8 cellular contexts compared by ENCODE assay signal in genomic region chr19:5690955-5691204, GRCh38. TPM values are rescaled to one million over a fixed set of nuclear protein-coding genes. Genes with fewer than 3 reads are reported as not detected.
DNase-seq lines count a peak whose midpoint lies in the region; ATAC-seq and TF ChIP-seq lines count a peak whose summit lies in the region.

No MANE protein-coding gene starts in this region.

- peak overlapping the region; percentile 77 to 99 (median 96) for H3K4me3 ChIP-seq in BLaER1 treated with 17β-estradiol and CSF1 and Interleukin-3, amounts not matched to agents 10 nM and 100 nM
- H3K4me3 ChIP-seq in LNCaP clone FGC (ENCODE audit: low read depth, low read length) (peak overlapping the region; percentile 99), coronary artery (peak overlapping the region; percentile 98)

- peak overlapping the region; percentile 98 for H3K4me3 Mint-ChIP-seq in natural killer cell treated with Interleukin-12 subunit alpha and Interleukin-12 subunit beta and Interleukin-15 and Interleukin-18, amount 100 ng/mL, for 72 hours

- H4K20me1 ChIP-seq in BLaER1 treated with 17β-estradiol and CSF1 and Interleukin-3, amounts not matched to agents 10 nM and 100 nM: peaks cover 55 to 65% (median 56%) of the 10 kb centered on the region in 11 experiments

- peak overlapping the region; percentile 70 to 93 (median 85) for H3K4me2 ChIP-seq in BLaER1 treated with 17β-estradiol and CSF1 and Interleukin-3, amounts not matched to agents 10 nM and 100 nM

- peaks cover 7% of the 10 kb centered on the region for H3K36me3 Mint-ChIP-seq in natural killer cell treated with Interleukin-12 subunit alpha and Interleukin-12 subunit beta and Interleukin-15 and Interleukin-18, amount 100 ng/mL, for 72 hours

- H3K9me3 ChIP-seq in BLaER1 treated with 17β-estradiol and CSF1 and Interleukin-3, amounts not matched to agents 10 nM and 100 nM (replicated peaks in 1 of 11): no peaks in the 10 kb centered on the region

- peaks cover 42 to 54% (median 53%) of the 10 kb centered on the region in 11 experiments for H3K36me3 ChIP-seq in BLaER1 treated with 17β-estradiol and CSF1 and Interleukin-3, amounts not matched to agents 10 nM and 100 nM

- no peaks in the 10 kb centered on the region for H3K27me3 Mint-ChIP-seq in natural killer cell treated with Interleukin-12 subunit alpha and Interleukin-12 subunit beta and Interleukin-15 and Interleukin-18, amount 100 ng/mL, for 72 hours

- H3K4me1 Mint-ChIP-seq in natural killer cell treated with Interleukin-12 subunit alpha and Interleukin-12 subunit beta and Interleukin-15 and Interleukin-18, amount 100 ng/mL, for 72 hours (ENCODE audit: low read depth in 2 of 2): peaks cover 16 to 36% of the 10 kb centered on the region in 2 donors

- H3K27ac Mint-ChIP-seq in natural killer cell treated with Interleukin-12 subunit alpha and Interleukin-12 subunit beta and Interleukin-15 and Interleukin-18, amount 100 ng/mL, for 72 hours: peak overlapping the region; percentile 96 to 97

- peak overlapping the region; percentile 82 to 97 (median 95) for H3K27ac ChIP-seq in BLaER1 treated with 17β-estradiol and CSF1 and Interleukin-3, amounts not matched to agents 10 nM and 100 nM
- H3K27ac ChIP-seq in coronary artery: peak overlapping the region; percentile 87 to 97

- DNase-seq in LNCaP clone FGC (ENCODE audit: low read depth) (no peak), coronary artery (ENCODE audit: low spot score) (no peak), NCI-H510A (lab: John Stamatoyannopoulos, UW) (no peak)
- no peak for DNase-seq in natural killer cell treated with Interleukin-12 subunit alpha and Interleukin-12 subunit beta and Interleukin-15 and Interleukin-18, amount 100 ng/mL, for 72 hours (ENCODE audit: low spot score)

- peak overlapping the region; percentile 87 to 99 (median 95) for H3K9ac ChIP-seq in BLaER1 treated with 17β-estradiol and CSF1 and Interleukin-3, amounts not matched to agents 10 nM and 100 nM

- H3K4me1 ChIP-seq in BLaER1 treated with 17β-estradiol and CSF1 and Interleukin-3, amounts not matched to agents 10 nM and 100 nM: peaks cover 25 to 34% (median 29%) of the 10 kb centered on the region in 10 experiments

- no peaks in the 10 kb centered on the region for H3K27me3 ChIP-seq in BLaER1 treated with 17β-estradiol and CSF1 and Interleukin-3, amounts not matched to agents 10 nM and 100 nM

- H3K9me3 Mint-ChIP-seq in natural killer cell treated with Interleukin-12 subunit alpha and Interleukin-12 subunit beta and Interleukin-15 and Interleukin-18, amount 100 ng/mL, for 72 hours: no peaks in the 10 kb centered on the region

- ATAC-seq in natural killer cell treated with Interleukin-12 subunit alpha and Interleukin-12 subunit beta and Interleukin-15 and Interleukin-18, amount 100 ng/mL, for 72 hours: no peak
- ATAC-seq in GM21526 (IDR thresholded peaks at IDR 0.05; ENCODE audit: low FRiP score, unreplicated experiment) (no peak), HG03469 (IDR thresholded peaks at IDR 0.05; ENCODE audit: unreplicated experiment) (no peak), GM19351 (IDR thresholded peaks at IDR 0.05; ENCODE audit: unreplicated experiment) (no peak)

- TF ChIP-seq CTCF in LNCaP clone FGC (IDR thresholded peaks at IDR 0.05; ENCODE audit: control insufficient read depth, extremely low read depth, insufficient read depth) (no peak), coronary artery (IDR thresholded peaks at IDR 0.05) (no peak)

RNA-seq across cellular contexts. Expression of gene RPL36, which starts 0.8 kb away (rescaled TPM):
- 100 to 1,000 TPM; 645 to 764 TPM for total RNA-seq in natural killer cell treated with Interleukin-12 subunit alpha and Interleukin-12 subunit beta and Interleukin-15 and Interleukin-18, amount 100 ng/mL, for 72 hours

RNA-seq across cellular contexts. Expression of gene HSD11B1L, which starts 10.1 kb away (rescaled TPM):
- total RNA-seq in natural killer cell treated with Interleukin-12 subunit alpha and Interleukin-12 subunit beta and Interleukin-15 and Interleukin-18, amount 100 ng/mL, for 72 hours: 1 to 10 TPM; 1.8 to 3.6 TPM

RNA-seq across cellular contexts. Expression of gene MICOS13, which starts 10.6 kb away (rescaled TPM):
- 10 to 100 TPM; 40.7 to 41.4 TPM for total RNA-seq in natural killer cell treated with Interleukin-12 subunit alpha and Interleukin-12 subunit beta and Interleukin-15 and Interleukin-18, amount 100 ng/mL, for 72 hours

RNA-seq across cellular contexts. Expression of gene LONP1, which starts 29.1 kb away (rescaled TPM):
- total RNA-seq in natural killer cell treated with Interleukin-12 subunit alpha and Interleukin-12 subunit beta and Interleukin-15 and Interleukin-18, amount 100 ng/mL, for 72 hours: 100 to 1,000 TPM; 151 to 267 TPM

RNA-seq across cellular contexts. Expression of gene CATSPERD, which starts 29.6 kb away (rescaled TPM):
- total RNA-seq in natural killer cell treated with Interleukin-12 subunit alpha and Interleukin-12 subunit beta and Interleukin-15 and Interleukin-18, amount 100 ng/mL, for 72 hours: not detected
